ENCODE assay signal across 19 cellular contexts in the genomic region with DNA sequence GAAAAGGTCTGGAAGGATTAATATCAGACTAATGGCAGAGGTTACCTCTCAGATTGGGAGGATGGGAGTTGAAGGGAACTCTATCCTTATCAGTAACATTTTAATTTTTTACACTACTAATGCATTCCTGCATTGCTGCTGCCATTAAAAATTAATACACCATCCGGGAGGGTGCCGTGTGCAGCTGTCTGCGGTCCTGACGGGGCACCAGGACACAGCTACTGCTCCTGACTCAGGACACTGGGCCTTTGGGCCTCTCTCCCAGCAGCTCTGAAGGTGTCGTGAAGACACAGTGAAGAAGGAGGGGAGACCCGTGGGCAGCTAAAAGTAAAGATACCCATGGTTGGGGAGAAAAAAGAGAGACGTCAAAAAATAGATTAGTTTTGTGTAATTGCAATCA.
"Had no signal": no experiment of that assay in that cellular context is flagged by ENCODE, and none has a peak within 500 bp of the region (broad histone marks: within the 10 kb centered on the region; RNA-seq: fewer than 3 reads in every experiment).

No MANE protein-coding gene starts in this region.

- H3K4me3 ChIP-seq: MG63 had no signal

- H3K9ac ChIP-seq: SK-N-SH had no signal

- H3K27me3 ChIP-seq: MG63 had no signal

- DNase-seq: Karpas-422, KG1, MG63, NCI-H1092 treated with DMSO at 0.1 percent for 48 hours, NCI-H1436, NCI-H187, NCI-H2029, NCI-H2081 treated with DMSO at 0.1 percent for 48 hours, NCI-H2171, NCI-H226, NCI-H446, NCI-H510A, NCI-H524 treated with DMSO at 0.1 percent for 48 hours, NCI-H69, NCI-H774, SHP77, SK-N-SH, SW 1271 had no signal

- H3K36me3 ChIP-seq: MG63 had no signal

- H3K27ac ChIP-seq: RWPE1 had no signal

- H3K9me3 ChIP-seq: MG63, SK-N-SH had no signal
